1 cellular context compared by ENCODE assay signal in the genomic region with DNA sequence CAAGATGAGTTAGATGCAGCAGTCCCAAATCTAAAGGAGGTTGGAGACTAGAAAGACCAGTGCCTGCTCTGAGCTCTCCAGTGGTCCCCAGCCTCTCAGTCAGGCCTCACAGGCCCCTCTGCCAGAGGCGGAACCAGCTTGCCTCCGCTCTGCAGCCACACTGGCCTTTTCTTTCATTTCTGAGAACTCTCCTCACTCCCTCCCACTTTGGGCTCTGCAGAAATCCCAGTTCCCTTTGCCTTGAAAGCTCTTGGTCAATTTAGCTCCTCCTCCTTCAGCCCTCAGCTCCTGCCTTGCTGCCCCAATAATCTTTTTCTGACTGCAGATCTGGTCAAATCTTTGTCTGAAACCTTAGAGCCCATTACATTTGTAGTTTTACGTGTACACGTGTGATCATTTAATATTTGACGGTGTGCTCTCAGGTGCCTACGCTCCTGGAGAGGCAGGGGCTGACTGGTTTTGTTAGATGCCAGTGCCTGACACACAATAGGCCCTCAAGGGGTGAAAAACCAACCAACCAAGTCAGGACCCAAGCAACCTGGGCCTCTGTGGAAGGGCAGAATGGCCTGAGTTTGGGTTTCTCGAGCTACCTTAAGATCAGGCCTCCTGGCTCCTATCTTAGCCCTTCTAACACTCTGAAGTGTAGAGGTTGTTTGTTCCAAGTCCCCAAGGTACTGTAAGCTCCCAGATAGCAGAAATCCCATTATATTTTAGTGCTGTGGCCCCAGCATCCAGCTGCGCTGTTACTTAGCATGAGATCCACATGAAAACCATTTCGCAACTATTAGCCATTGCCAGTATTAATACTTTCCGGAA.
TF ChIP-seq lines count a peak whose summit lies in the region.

No MANE protein-coding gene starts in this region.

TF ChIP-seq in K562, 482 proteins besides CTCF, POLR2A, EP300 and RAD21 (continued from another document and continues in another):
- TF ChIP-seq, protein P1, sequence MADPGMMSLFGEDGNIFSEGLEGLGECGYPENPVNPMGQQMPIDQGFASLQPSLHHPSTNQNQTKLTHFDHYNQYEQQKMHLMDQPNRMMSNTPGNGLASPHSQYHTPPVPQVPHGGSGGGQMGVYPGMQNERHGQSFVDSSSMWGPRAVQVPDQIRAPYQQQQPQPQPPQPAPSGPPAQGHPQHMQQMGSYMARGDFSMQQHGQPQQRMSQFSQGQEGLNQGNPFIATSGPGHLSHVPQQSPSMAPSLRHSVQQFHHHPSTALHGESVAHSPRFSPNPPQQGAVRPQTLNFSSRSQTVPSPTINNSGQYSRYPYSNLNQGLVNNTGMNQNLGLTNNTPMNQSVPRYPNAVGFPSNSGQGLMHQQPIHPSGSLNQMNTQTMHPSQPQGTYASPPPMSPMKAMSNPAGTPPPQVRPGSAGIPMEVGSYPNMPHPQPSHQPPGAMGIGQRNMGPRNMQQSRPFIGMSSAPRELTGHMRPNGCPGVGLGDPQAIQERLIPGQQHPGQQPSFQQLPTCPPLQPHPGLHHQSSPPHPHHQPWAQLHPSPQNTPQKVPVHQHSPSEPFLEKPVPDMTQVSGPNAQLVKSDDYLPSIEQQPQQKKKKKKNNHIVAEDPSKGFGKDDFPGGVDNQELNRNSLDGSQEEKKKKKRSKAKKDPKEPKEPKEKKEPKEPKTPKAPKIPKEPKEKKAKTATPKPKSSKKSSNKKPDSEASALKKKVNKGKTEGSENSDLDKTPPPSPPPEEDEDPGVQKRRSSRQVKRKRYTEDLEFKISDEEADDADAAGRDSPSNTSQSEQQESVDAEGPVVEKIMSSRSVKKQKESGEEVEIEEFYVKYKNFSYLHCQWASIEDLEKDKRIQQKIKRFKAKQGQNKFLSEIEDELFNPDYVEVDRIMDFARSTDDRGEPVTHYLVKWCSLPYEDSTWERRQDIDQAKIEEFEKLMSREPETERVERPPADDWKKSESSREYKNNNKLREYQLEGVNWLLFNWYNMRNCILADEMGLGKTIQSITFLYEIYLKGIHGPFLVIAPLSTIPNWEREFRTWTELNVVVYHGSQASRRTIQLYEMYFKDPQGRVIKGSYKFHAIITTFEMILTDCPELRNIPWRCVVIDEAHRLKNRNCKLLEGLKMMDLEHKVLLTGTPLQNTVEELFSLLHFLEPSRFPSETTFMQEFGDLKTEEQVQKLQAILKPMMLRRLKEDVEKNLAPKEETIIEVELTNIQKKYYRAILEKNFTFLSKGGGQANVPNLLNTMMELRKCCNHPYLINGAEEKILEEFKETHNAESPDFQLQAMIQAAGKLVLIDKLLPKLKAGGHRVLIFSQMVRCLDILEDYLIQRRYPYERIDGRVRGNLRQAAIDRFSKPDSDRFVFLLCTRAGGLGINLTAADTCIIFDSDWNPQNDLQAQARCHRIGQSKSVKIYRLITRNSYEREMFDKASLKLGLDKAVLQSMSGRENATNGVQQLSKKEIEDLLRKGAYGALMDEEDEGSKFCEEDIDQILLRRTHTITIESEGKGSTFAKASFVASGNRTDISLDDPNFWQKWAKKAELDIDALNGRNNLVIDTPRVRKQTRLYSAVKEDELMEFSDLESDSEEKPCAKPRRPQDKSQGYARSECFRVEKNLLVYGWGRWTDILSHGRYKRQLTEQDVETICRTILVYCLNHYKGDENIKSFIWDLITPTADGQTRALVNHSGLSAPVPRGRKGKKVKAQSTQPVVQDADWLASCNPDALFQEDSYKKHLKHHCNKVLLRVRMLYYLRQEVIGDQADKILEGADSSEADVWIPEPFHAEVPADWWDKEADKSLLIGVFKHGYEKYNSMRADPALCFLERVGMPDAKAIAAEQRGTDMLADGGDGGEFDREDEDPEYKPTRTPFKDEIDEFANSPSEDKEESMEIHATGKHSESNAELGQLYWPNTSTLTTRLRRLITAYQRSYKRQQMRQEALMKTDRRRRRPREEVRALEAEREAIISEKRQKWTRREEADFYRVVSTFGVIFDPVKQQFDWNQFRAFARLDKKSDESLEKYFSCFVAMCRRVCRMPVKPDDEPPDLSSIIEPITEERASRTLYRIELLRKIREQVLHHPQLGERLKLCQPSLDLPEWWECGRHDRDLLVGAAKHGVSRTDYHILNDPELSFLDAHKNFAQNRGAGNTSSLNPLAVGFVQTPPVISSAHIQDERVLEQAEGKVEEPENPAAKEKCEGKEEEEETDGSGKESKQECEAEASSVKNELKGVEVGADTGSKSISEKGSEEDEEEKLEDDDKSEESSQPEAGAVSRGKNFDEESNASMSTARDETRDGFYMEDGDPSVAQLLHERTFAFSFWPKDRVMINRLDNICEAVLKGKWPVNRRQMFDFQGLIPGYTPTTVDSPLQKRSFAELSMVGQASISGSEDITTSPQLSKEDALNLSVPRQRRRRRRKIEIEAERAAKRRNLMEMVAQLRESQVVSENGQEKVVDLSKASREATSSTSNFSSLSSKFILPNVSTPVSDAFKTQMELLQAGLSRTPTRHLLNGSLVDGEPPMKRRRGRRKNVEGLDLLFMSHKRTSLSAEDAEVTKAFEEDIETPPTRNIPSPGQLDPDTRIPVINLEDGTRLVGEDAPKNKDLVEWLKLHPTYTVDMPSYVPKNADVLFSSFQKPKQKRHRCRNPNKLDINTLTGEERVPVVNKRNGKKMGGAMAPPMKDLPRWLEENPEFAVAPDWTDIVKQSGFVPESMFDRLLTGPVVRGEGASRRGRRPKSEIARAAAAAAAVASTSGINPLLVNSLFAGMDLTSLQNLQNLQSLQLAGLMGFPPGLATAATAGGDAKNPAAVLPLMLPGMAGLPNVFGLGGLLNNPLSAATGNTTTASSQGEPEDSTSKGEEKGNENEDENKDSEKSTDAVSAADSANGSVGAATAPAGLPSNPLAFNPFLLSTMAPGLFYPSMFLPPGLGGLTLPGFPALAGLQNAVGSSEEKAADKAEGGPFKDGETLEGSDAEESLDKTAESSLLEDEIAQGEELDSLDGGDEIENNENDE (IDR thresholded peaks at IDR 0.05; ENCODE audit: low read depth, low read length) = no peak
- TF ChIP-seq ZNF41 (CRISPR knock-in tag; conservative IDR thresholded peaks at IDR 0.05) = no peak
- TF ChIP-seq RHOXF2B (CRISPR knock-in tag; conservative IDR thresholded peaks at IDR 0.05) = peak; percentile 72; the same call in 1 of the 2 replicates
- no peak for TF ChIP-seq NR2C1 (IDR thresholded peaks at IDR 0.05)
- no peak for TF ChIP-seq NR2C1 (tag; IDR thresholded peaks at IDR 0.05)
- peak in 1 of 2 experiments; percentile 56; a peak in 1 of 4 replicates for TF ChIP-seq RCOR1 (IDR thresholded peaks at IDR 0.05; ENCODE audit: borderline replicate concordance in 1 of 2, low read depth in 2 of 2, low read length in 2 of 2)
- peak; percentile 38; the same call in 1 of the 2 replicates for TF ChIP-seq ZKSCAN1 (IDR thresholded peaks at IDR 0.05; ENCODE audit: low read depth, low read length)
- peak; percentile 45; the same call in 1 of the 2 replicates for TF ChIP-seq PHF8 (IDR thresholded peaks at IDR 0.05; ENCODE audit: borderline replicate concordance, low read length)
- TF ChIP-seq HMGN3 (IDR thresholded peaks at IDR 0.05; ENCODE audit: borderline replicate concordance, extremely low read depth, insufficient read length, low read depth, low read length) = no peak
- TF ChIP-seq ZNF121 (CRISPR knock-in tag; conservative IDR thresholded peaks at IDR 0.05) = 0 out of 2 replicates have a peak, but pooled peaks have one; percentile 40
- no peak for TF ChIP-seq SETDB1 (IDR thresholded peaks at IDR 0.05; ENCODE audit: low read length)
- TF ChIP-seq ZBTB17 (CRISPR knock-in tag; IDR thresholded peaks at IDR 0.05) = no peak
- TF ChIP-seq NCOA1 (IDR thresholded peaks at IDR 0.05; ENCODE audit: low read depth) = no peak
- TF ChIP-seq, protein P2, sequence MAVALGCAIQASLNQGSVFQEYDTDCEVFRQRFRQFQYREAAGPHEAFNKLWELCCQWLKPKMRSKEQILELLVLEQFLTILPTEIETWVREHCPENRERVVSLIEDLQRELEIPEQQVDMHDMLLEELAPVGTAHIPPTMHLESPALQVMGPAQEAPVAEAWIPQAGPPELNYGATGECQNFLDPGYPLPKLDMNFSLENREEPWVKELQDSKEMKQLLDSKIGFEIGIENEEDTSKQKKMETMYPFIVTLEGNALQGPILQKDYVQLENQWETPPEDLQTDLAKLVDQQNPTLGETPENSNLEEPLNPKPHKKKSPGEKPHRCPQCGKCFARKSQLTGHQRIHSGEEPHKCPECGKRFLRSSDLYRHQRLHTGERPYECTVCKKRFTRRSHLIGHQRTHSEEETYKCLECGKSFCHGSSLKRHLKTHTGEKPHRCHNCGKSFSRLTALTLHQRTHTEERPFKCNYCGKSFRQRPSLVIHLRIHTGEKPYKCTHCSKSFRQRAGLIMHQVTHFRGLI (CRISPR knock-in tag; IDR thresholded peaks at IDR 0.05) = 0 out of 2 replicates have a peak, but pooled peaks have one; percentile 28
- TF ChIP-seq DIDO1 (tag; IDR thresholded peaks at IDR 0.05; ENCODE audit: low read depth) = no peak
- TF ChIP-seq ELF1 (tag; IDR thresholded peaks at IDR 0.05) = 0 out of 2 replicates have a peak, but pooled peaks have one; percentile 27
- TF ChIP-seq SRF (CRISPR knock-in tag; IDR thresholded peaks at IDR 0.05) = peak in 1 of 2 experiments; percentile 14; a peak in 1 of 4 replicates
- TF ChIP-seq ZNF445 (CRISPR knock-in tag; IDR thresholded peaks at IDR 0.05; ENCODE audit: low read depth) = no peak
- TF ChIP-seq, protein P3, sequence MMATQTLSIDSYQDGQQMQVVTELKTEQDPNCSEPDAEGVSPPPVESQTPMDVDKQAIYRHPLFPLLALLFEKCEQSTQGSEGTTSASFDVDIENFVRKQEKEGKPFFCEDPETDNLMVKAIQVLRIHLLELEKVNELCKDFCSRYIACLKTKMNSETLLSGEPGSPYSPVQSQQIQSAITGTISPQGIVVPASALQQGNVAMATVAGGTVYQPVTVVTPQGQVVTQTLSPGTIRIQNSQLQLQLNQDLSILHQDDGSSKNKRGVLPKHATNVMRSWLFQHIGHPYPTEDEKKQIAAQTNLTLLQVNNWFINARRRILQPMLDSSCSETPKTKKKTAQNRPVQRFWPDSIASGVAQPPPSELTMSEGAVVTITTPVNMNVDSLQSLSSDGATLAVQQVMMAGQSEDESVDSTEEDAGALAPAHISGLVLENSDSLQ (IDR thresholded peaks at IDR 0.05) = peak; percentile 36; the same call in 1 of the 2 replicates
- no peak for TF ChIP-seq GABPB2 (CRISPR knock-in tag; conservative IDR thresholded peaks at IDR 0.05)
- no peak for TF ChIP-seq MTA2 (IDR thresholded peaks at IDR 0.05; ENCODE audit: low read depth)
- TF ChIP-seq, protein P4, sequence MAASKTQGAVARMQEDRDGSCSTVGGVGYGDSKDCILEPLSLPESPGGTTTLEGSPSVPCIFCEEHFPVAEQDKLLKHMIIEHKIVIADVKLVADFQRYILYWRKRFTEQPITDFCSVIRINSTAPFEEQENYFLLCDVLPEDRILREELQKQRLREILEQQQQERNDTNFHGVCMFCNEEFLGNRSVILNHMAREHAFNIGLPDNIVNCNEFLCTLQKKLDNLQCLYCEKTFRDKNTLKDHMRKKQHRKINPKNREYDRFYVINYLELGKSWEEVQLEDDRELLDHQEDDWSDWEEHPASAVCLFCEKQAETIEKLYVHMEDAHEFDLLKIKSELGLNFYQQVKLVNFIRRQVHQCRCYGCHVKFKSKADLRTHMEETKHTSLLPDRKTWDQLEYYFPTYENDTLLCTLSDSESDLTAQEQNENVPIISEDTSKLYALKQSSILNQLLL (CRISPR knock-in tag; IDR thresholded peaks at IDR 0.05; ENCODE audit: borderline replicate concordance) = no peak
- TF ChIP-seq, protein P5, sequence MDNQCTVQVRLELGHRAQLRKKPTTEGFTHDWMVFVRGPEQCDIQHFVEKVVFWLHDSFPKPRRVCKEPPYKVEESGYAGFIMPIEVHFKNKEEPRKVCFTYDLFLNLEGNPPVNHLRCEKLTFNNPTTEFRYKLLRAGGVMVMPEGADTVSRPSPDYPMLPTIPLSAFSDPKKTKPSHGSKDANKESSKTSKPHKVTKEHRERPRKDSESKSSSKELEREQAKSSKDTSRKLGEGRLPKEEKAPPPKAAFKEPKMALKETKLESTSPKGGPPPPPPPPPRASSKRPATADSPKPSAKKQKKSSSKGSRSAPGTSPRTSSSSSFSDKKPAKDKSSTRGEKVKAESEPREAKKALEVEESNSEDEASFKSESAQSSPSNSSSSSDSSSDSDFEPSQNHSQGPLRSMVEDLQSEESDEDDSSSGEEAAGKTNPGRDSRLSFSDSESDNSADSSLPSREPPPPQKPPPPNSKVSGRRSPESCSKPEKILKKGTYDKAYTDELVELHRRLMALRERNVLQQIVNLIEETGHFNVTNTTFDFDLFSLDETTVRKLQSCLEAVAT (IDR thresholded peaks at IDR 0.05) = peak; percentile 87 to 92
- no peak for TF ChIP-seq SNIP1 (IDR thresholded peaks at IDR 0.05; ENCODE audit: low read depth)
- TF ChIP-seq, protein P6, sequence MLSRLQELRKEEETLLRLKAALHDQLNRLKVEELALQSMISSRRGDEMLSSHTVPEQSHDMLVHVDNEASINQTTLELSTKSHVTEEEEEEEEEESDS (CRISPR knock-in tag; IDR thresholded peaks at IDR 0.05) = no peak
- TF ChIP-seq ZBTB7A (IDR thresholded peaks at IDR 0.05; ENCODE audit: borderline replicate concordance, control insufficient read depth, low read depth, low read length) = peak; percentile 37; the same call in 1 of the 2 replicates
- no peak for TF ChIP-seq TGIF2 (CRISPR knock-in tag; IDR thresholded peaks at IDR 0.05)
- TF ChIP-seq NR4A1 (CRISPR knock-in tag; IDR thresholded peaks at IDR 0.05) = no peak
- TF ChIP-seq NR4A1 (tag; IDR thresholded peaks at IDR 0.05) = peak; percentile 47; the same call in 1 of the 2 replicates
- TF ChIP-seq MECOM (CRISPR knock-in tag; IDR thresholded peaks at IDR 0.05) = no peak
- TF ChIP-seq SIRT6 (IDR thresholded peaks at IDR 0.05; ENCODE audit: low read depth, low read length) = no peak
- TF ChIP-seq MCM2 (IDR thresholded peaks at IDR 0.05; ENCODE audit: low read depth) = no peak
- no peak for TF ChIP-seq ZFPM2 (CRISPR knock-in tag; IDR thresholded peaks at IDR 0.05)
- TF ChIP-seq, protein P7, sequence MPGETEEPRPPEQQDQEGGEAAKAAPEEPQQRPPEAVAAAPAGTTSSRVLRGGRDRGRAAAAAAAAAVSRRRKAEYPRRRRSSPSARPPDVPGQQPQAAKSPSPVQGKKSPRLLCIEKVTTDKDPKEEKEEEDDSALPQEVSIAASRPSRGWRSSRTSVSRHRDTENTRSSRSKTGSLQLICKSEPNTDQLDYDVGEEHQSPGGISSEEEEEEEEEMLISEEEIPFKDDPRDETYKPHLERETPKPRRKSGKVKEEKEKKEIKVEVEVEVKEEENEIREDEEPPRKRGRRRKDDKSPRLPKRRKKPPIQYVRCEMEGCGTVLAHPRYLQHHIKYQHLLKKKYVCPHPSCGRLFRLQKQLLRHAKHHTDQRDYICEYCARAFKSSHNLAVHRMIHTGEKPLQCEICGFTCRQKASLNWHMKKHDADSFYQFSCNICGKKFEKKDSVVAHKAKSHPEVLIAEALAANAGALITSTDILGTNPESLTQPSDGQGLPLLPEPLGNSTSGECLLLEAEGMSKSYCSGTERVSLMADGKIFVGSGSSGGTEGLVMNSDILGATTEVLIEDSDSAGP (CRISPR knock-in tag; IDR thresholded peaks at IDR 0.05) = no peak
- TF ChIP-seq CBX5 (IDR thresholded peaks at IDR 0.05; ENCODE audit: borderline replicate concordance, low read depth) = no peak
